Comparison of ENCODE assay signal across 8 cellular contexts in genomic region chr6:139882977-139883728, GRCh38.
DNase-seq lines count a peak whose midpoint lies in the region; ATAC-seq and TF ChIP-seq lines count a peak whose summit lies in the region.

No MANE protein-coding gene starts in this region.

- H3K4me3 Mint-ChIP-seq in nephron = no peak overlapping the region

- H4K20me1 ChIP-seq in mammary epithelial cell (ENCODE audit: insufficient read depth, low read length) = no peaks in the 10 kb centered on the region

- H3K9ac ChIP-seq in HUES64 (ENCODE audit: low read depth, low read length) = no peak overlapping the region
- no peak overlapping the region for H3K9ac ChIP-seq in mammary epithelial cell (ENCODE audit: insufficient read depth, low read length)

- intact Hi-C loops in mammary epithelial cell (cut with micrococcal nuclease) = loop anchor here (5.0 kb wide), 1 partner anchor 1679 kb away; no protein-coding TSS in a partner anchor

- H3K79me2 ChIP-seq in mammary epithelial cell (ENCODE audit: insufficient read depth, low read length) = no peaks in the 10 kb centered on the region

- WGBS in HUES64 = 54% methylated on average over 3 of the region's 3 CpGs
- 46% methylated on average over 3 of the region's 3 CpGs for WGBS in mammary epithelial cell (ENCODE audit: low coverage, missing lambda C conversion rate)

- no peaks in the 10 kb centered on the region for H3K36me3 Mint-ChIP-seq in nephron (ENCODE audit: low read depth)

- BruUV-seq in mammary epithelial cell (replicated peaks; lab: Mats Ljungman, UMichigan) = no TSS peak

- H3K4me1 ChIP-seq in HUES64 (ENCODE audit: insufficient read depth, low read length) (peaks cover 75% of the 10 kb centered on the region), mammary epithelial cell (ENCODE audit: insufficient read depth, low read length) (peaks cover 9% of the 10 kb centered on the region)

- H3K27me3 ChIP-seq in HUES64 (ENCODE audit: insufficient read depth, low read length) (no peaks in the 10 kb centered on the region), mammary epithelial cell (ENCODE audit: insufficient read depth, low read length) (no peaks in the 10 kb centered on the region)

- H3K27ac ChIP-seq in HUES64 (ENCODE audit: low read depth, low read length) = peak overlapping the region; percentile 42
- no peak overlapping the region for H3K27ac ChIP-seq in mammary epithelial cell (ENCODE audit: insufficient read depth, low read depth, low read length)

- H3K4me3 ChIP-seq in HUES64 (ENCODE audit: low read length) = no peak overlapping the region
- no peak overlapping the region for H3K4me3 ChIP-seq in mammary epithelial cell (replicated peaks in 1 of 3; ENCODE audit: insufficient read depth in 1 of 3, low read depth in 2 of 3, low read length in 3 of 3)

- TF ChIP-seq CTCF in mammary epithelial cell (conservative IDR thresholded peaks at IDR 0.05 in 1 of 2, IDR thresholded peaks at IDR 0.05 in 1 of 2; ENCODE audit: extremely low read depth in 1 of 2, insufficient read depth in 1 of 2, low read depth in 1 of 2, low read length in 2 of 2) = no peak
- no peak for TF ChIP-seq CTCF in nephron (IDR thresholded peaks at IDR 0.05; ENCODE audit: unreplicated experiment in 3 of 3)

- H3K36me3 ChIP-seq in HUES64 (ENCODE audit: insufficient read depth, low read length) (no peaks in the 10 kb centered on the region), mammary epithelial cell (ENCODE audit: insufficient read depth, low read length) (no peaks in the 10 kb centered on the region)

- ATAC-seq in HG03045 (IDR thresholded peaks at IDR 0.05; ENCODE audit: unreplicated experiment) = no peak
- ATAC-seq in HG02938 (IDR thresholded peaks at IDR 0.05; ENCODE audit: unreplicated experiment) = no peak

- H2AFZ ChIP-seq in mammary epithelial cell (ENCODE audit: low read depth, low read length) = peak overlapping the region; percentile 66

- CTCF ChIA-PET in mammary epithelial cell (lab: Charles Lee; ENCODE audit: low non-redundant PET) = no interaction called here

- H3K4me1 Mint-ChIP-seq in nephron = peaks cover 36% of the 10 kb centered on the region

- H3K27me3 Mint-ChIP-seq in nephron (ENCODE audit: low read depth) = no peaks in the 10 kb centered on the region

- dilution Hi-C loops in mammary epithelial cell (cut with HindIII; ENCODE audit: low sequenced_read_pairs) = no loop called here

- peak overlapping the region; percentile 60 to 89 (median 75) for H3K27ac Mint-ChIP-seq in nephron

- no peak overlapping the region for H3K4me2 ChIP-seq in mammary epithelial cell (ENCODE audit: insufficient read depth, low read depth, low read length)

- in situ Hi-C loops in G401 (cut with HindIII; ENCODE audit: low sequenced_read_pairs) = no loop called here
- in situ Hi-C loops in mammary epithelial cell (cut with MboI; ENCODE audit: low sequenced_read_pairs in 2 of 2) = loop anchor here in 1 of 2 donors (10.0 kb wide), 1 partner anchor 562 kb away; no protein-coding TSS in a partner anchor

- peaks cover 2% of the 10 kb centered on the region for H3K9me3 Mint-ChIP-seq in nephron

- H3K9me3 ChIP-seq in HUES64 (ENCODE audit: insufficient read depth, low read depth, low read length) = no peaks in the 10 kb centered on the region
- H3K9me3 ChIP-seq in mammary epithelial cell (replicated peaks; ENCODE audit: insufficient read depth, low read length) = no peaks in the 10 kb centered on the region

- peak; percentile 81 for DNase-seq in G401 (ENCODE audit: low spot score)
- DNase-seq in mammary epithelial cell = no peak
- no peak for DNase-seq in iPS-NIHi11 (ENCODE audit: low spot score)
- no peak for DNase-seq in NCI-H510A (lab: John Stamatoyannopoulos, UW)
